Comparison of ENCODE assay signal across 16 cellular contexts in the genomic region with DNA sequence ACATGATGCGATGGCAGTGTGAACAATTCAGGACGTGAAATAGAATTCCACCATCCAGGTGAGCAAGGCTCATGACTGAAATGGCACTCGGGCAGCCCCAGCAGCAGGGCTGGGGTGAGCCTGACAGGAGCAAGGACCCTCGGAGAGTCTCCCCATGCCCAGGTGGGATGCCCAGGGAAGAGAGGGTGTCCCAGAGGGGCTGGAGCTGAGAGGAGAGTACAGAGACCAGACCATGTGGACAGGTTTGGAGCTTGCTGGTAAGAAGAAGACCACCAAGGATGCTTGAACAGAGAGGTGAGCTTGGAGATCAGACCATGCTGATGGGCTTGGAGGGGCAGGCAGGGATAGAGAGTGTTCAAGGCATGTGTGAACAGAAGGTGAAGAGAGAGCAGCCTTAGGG.
A peak's percentile ranks its signal among the peaks of the same experiment; 100 is the strongest.
DNase-seq lines count a peak whose midpoint lies in the region; ATAC-seq and TF ChIP-seq lines count a peak whose summit lies in the region.
"Had no signal": no experiment of that assay in that cellular context is flagged by ENCODE, and none has a peak within 500 bp of the region (broad histone marks: within the 10 kb centered on the region; RNA-seq: fewer than 3 reads in every experiment).

No MANE protein-coding gene starts in this region.

- H3K27ac ChIP-seq in left ventricle myocardium inferior (replicated peaks) (peak overlapping the region; percentile 88), esophagus muscularis mucosa (replicated peaks in 1 of 4) (peak overlapping the region in 3 of 4 donors; percentile 3 to 51 (median 50)), neural progenitor cell (no peak overlapping the region)
- H3K27ac ChIP-seq: A549, KMS-11, PC-9 had no signal

- DNase-seq in left ventricle myocardium inferior: no peak
- DNase-seq in Right ventricle myocardium superior: no peak
- peak; percentile 77 for DNase-seq in esophagus muscularis mucosa (ENCODE audit: extremely low spot score)
- DNase-seq in neural progenitor cell (ENCODE audit: low spot score): no peak
- no peak for DNase-seq in D341Med (ENCODE audit: low spot score)
- DNase-seq in NCI-H226: no peak
- DNase-seq: COR-L47, H7, NCI-H1092, NCI-H1694, NCI-H446 had no signal

- no peak overlapping the region for H3K4me2 ChIP-seq in neural progenitor cell
- H3K4me2 ChIP-seq: A549, KMS-11, PC-9 had no signal

- peaks cover 20% of the 10 kb centered on the region for H3K4me1 Mint-ChIP-seq in neural progenitor cell

- H3K79me2 ChIP-seq in neural progenitor cell (ENCODE audit: low read depth): no peaks in the 10 kb centered on the region

- H4K20me1 ChIP-seq in neural progenitor cell (ENCODE audit: low read depth): no peaks in the 10 kb centered on the region

- H3F3A ChIP-seq in neural progenitor cell (ENCODE audit: low read depth): no peaks in the 10 kb centered on the region

- H3K9me3 ChIP-seq in left ventricle myocardium inferior (replicated peaks) (no peaks in the 10 kb centered on the region), esophagus muscularis mucosa (no peaks in the 10 kb centered on the region), neural progenitor cell (ENCODE audit: low read depth) (no peaks in the 10 kb centered on the region)
- H3K9me3 ChIP-seq: A549 had no signal

- TF ChIP-seq EP300 in esophagus muscularis mucosa (IDR thresholded peaks at IDR 0.05): no peak

- TF ChIP-seq CTCF in left ventricle myocardium inferior (IDR thresholded peaks at IDR 0.05; ENCODE audit: borderline replicate concordance): no peak
- no peak for TF ChIP-seq CTCF in esophagus muscularis mucosa (IDR thresholded peaks at IDR 0.05)
- TF ChIP-seq CTCF in neural progenitor cell (IDR thresholded peaks at IDR 0.05): no peak

- no peak for TF ChIP-seq POLR2A in esophagus muscularis mucosa (IDR thresholded peaks at IDR 0.05; ENCODE audit: low read depth)

- no peak overlapping the region for H3K9ac ChIP-seq in neural progenitor cell
- H3K9ac ChIP-seq: KMS-11 had no signal

- peak overlapping the region; percentile 67 for H3K27ac Mint-ChIP-seq in neural progenitor cell

- H3K27me3 ChIP-seq in left ventricle myocardium inferior (ENCODE audit: low read depth) (peaks cover 40% of the 10 kb centered on the region), esophagus muscularis mucosa (peaks cover 0 to 32% (median 0%) of the 10 kb centered on the region in 4 donors), neural progenitor cell (peaks cover 14% of the 10 kb centered on the region)

- intact Hi-C loops in left ventricle myocardium inferior (cut with micrococcal nuclease) (no loop called here), Right ventricle myocardium superior (cut with DNase I) (no loop called here), esophagus muscularis mucosa (cut with DNase I) (no loop called here)

- no peak overlapping the region for H3K4me3 ChIP-seq in left ventricle myocardium inferior
- no peak overlapping the region for H3K4me3 ChIP-seq in esophagus muscularis mucosa
- H3K4me3 ChIP-seq in neural progenitor cell: no peak overlapping the region
- H3K4me3 ChIP-seq: A549, PC-9 had no signal

- H3K36me3 Mint-ChIP-seq in neural progenitor cell: no peaks in the 10 kb centered on the region
- H3K36me3 Mint-ChIP-seq: CD14-positive monocyte had no signal

- WGBS in esophagus muscularis mucosa: 89% methylated on average over 4 of the region's 4 CpGs

- H3K27me3 Mint-ChIP-seq in neural progenitor cell (ENCODE audit: insufficient read depth, low read depth): peaks cover 4% of the 10 kb centered on the region

- H3K4me3 Mint-ChIP-seq in neural progenitor cell: no peak overlapping the region

- H3K4me1 ChIP-seq in left ventricle myocardium inferior (peaks cover 50% of the 10 kb centered on the region), esophagus muscularis mucosa (peaks cover 0 to 9% (median 2%) of the 10 kb centered on the region in 4 donors), neural progenitor cell (no peaks in the 10 kb centered on the region)

- no peaks in the 10 kb centered on the region for H3K9me3 Mint-ChIP-seq in neural progenitor cell

- no peak overlapping the region for H2AFZ ChIP-seq in neural progenitor cell (replicated peaks)
- H2AFZ ChIP-seq: PC-9 had no signal

- ATAC-seq in Right ventricle myocardium superior (ENCODE audit: poor library complexity): no peak
- no peak for ATAC-seq in HG02973 (IDR thresholded peaks at IDR 0.05; ENCODE audit: unreplicated experiment)
- ATAC-seq: A549 had no signal

- H3K36me3 ChIP-seq in left ventricle myocardium inferior: no peaks in the 10 kb centered on the region
- H3K36me3 ChIP-seq in esophagus muscularis mucosa: no peaks in the 10 kb centered on the region
- no peaks in the 10 kb centered on the region for H3K36me3 ChIP-seq in neural progenitor cell
